In the genomic region with DNA sequence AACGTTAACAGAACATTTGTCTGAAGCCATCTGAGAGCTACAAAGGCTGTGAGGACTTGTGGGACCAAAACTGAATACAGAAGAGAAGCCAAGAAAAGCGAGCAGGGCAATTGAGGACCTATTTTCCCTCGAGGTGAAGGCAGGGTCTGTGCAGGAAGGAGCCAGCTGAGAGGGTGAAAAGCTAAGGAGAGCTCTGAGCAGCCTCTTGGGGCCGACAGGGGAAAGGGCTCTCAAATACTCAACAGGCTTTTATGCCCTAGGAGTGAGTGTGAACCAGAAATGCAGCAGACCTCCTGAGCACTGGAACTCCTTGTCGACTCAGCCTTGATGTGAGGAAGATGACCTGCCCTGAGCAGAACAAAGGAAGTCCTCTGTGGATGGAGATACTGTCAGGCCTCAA, we compare ENCODE assay signal across 26 cellular contexts. TPM values are rescaled to one million over a fixed set of nuclear protein-coding genes. Genes with fewer than 3 reads are reported as not detected.
"Had no signal": no experiment of that assay in that cellular context is flagged by ENCODE, and none has a peak within 500 bp of the region (broad histone marks: within the 10 kb centered on the region; RNA-seq: fewer than 3 reads in every experiment).

No MANE protein-coding gene starts in this region.

- DNase-seq: activated CD4-positive, alpha-beta memory T cell treated with anti-CD3 and anti-CD28 coated beads, Interleukin-2, amount 10 ng/mL, durations not matched to agents 7 days and 5 days; activated CD4-positive, alpha-beta T cell treated with anti-CD3 and anti-CD28 coated beads for 48 hours; activated CD8-positive, alpha-beta memory T cell treated with anti-CD3 and anti-CD28 coated beads, Interleukin-2, amount 50 U/mL, for 48 hours; activated naive CD8-positive, alpha-beta T cell treated with anti-CD3 and anti-CD28 coated beads, Interleukin-2, amount 50 U/mL, for 24 hours; activated T-cell treated with anti-CD3 and anti-CD28 coated beads, Interleukin-2, amount 50 U/mL, for 24 hours; amygdala; central memory CD4-positive, alpha-beta T cell; effector CD8-positive, alpha-beta T cell; erythroblast; gastrocnemius medialis; midbrain; naive thymus-derived CD4-positive, alpha-beta T cell; stimulated activated CD4-positive, alpha-beta T cell treated with anti-CD3 and anti-CD28 coated beads, Interleukin-1b, Interleukin-23, amount 100 ng/mL, for 48 hours; stimulated activated CD4-positive, alpha-beta T cell treated with anti-CD3 and anti-CD28 coated beads, Interleukin-4, amount 100 ng/mL, for 4 hours; stimulated activated CD8-positive, alpha-beta memory T cell treated with anti-CD3 and anti-CD28 coated beads, Interleukin-4, amount 100 ng/mL, for 48 hours; stimulated activated naive CD8-positive, alpha-beta T cell treated with anti-CD3 and anti-CD28 coated beads, Interleukin-15, amount 100 ng/mL, for 72 hours; substantia nigra; uterus had no signal

- ATAC-seq: activated CD4-positive, CD25-positive, alpha-beta regulatory T cell treated with anti-CD3 and anti-CD28 coated beads, Interleukin-2, amount 50 U/mL, for 24 hours; activated naive CD8-positive, alpha-beta T cell treated with anti-CD3 and anti-CD28 coated beads, Interleukin-2, amount 50 U/mL, for 24 hours; gastrocnemius medialis; naive thymus-derived CD4-positive, alpha-beta T cell; stimulated activated memory B cell treated with anti-CD40 and anti-IgM and Interleukin-4, amounts not matched to agents 10 μg/mL and 1 μg/mL and 100 μg/mL, for 72 hours; stimulated activated naive CD8-positive, alpha-beta T cell treated with anti-CD3 and anti-CD28 coated beads, Interleukin-15, amount 100 ng/mL, for 72 hours had no signal

- H3K27ac ChIP-seq: gastrocnemius medialis, hepatocyte, right atrium auricular region, uterus had no signal

- H3K4me3 ChIP-seq: gastrocnemius medialis, hepatocyte, right atrium auricular region, smooth muscle cell, uterus had no signal

- H3K36me3 ChIP-seq: gastrocnemius medialis, right atrium auricular region, uterus had no signal

- H3K27me3 ChIP-seq: right atrium auricular region, uterus had no signal

- H3K4me1 ChIP-seq: gastrocnemius medialis, right atrium auricular region, uterus had no signal

- H3K9me3 ChIP-seq: gastrocnemius medialis, right atrium auricular region, uterus had no signal

RNA-seq across cellular contexts. Expression of gene C4orf50, which starts 54.2 kb away (rescaled TPM):
- total RNA-seq: hepatocyte, kidney epithelial cell, lower leg skin, pulmonary artery endothelial cell, right atrium auricular region, smooth muscle cell had no signal
